Comparison of ENCODE assay signal across 22 cellular contexts in genomic region chr22:19750666-19751490, GRCh38. TPM values are rescaled to one million over a fixed set of nuclear protein-coding genes. Genes with fewer than 3 reads are reported as not detected.
DNase-seq lines count a peak whose midpoint lies in the region; ATAC-seq, FAIRE-seq and TF ChIP-seq lines count a peak whose summit lies in the region.
"Had no signal": no experiment of that assay in that cellular context is flagged by ENCODE, and none has a peak within 500 bp of the region (broad histone marks: within the 10 kb centered on the region; RNA-seq: fewer than 3 reads in every experiment).

No MANE protein-coding gene starts in this region.

- H3K4me1 ChIP-seq in Panc1 (ENCODE audit: control insufficient read depth, insufficient read depth, low read length) (peaks cover 12% of the 10 kb centered on the region), H1 (replicated peaks in 1 of 4; ENCODE audit: control insufficient read depth in 3 of 4, insufficient read depth in 4 of 4, low read length in 3 of 4) (peaks cover 0 to 9% (median 7%) of the 10 kb centered on the region in 4 experiments; a peak in 4 of 7 replicates), neuronal stem cell (ENCODE audit: control insufficient read depth in 2 of 2, insufficient read depth in 1 of 2, low read depth in 1 of 2, low read length in 2 of 2) (peaks cover 14 to 38% of the 10 kb centered on the region in 2 donors)
- H3K4me1 ChIP-seq: adrenal gland, right lobe of liver had no signal

- DNase-seq in EH (ENCODE audit: low read depth) (peak; percentile 52), Panc1 (ENCODE audit: low read depth, low spot score) (no peak), H1 (ENCODE audit: low read depth in 1 of 2, low spot score in 2 of 2) (no peak), neuronal stem cell (ENCODE audit: low spot score) (no peak), NCI-H69 (lab: John Stamatoyannopoulos, UW) (no peak)
- no peak for DNase-seq in activated naive CD4-positive, alpha-beta T cell treated with anti-CD3 and anti-CD28 coated beads, Interleukin-2, amount 50 U/mL, for 16 hours
- DNase-seq: activated CD4-positive, alpha-beta T cell treated with anti-CD3 and anti-CD28 coated beads for 36 hours; activated effector memory CD4-positive, alpha-beta T cell treated with Interleukin-2 at 50 U/mL for 16 hours; adrenal gland; AML-193; foreskin melanocyte; NCI-H1436 treated with DMSO at 0.1 percent for 48 hours; NCI-H2227 treated with DMSO at 0.1 percent for 48 hours; ovary; Peyer's patch; right lobe of liver; stimulated activated naive CD8-positive, alpha-beta T cell treated with anti-CD3 and anti-CD28 coated beads, Interleukin-15, Interleukin-2, amounts not matched to agents 100 U/mL and 50 U/mL, for 24 hours had no signal

- H3K4me3 ChIP-seq in Panc1 (ENCODE audit: low read depth in 2 of 2, low read length in 2 of 2) = no peak overlapping the region
- H3K4me3 ChIP-seq in H1 (ENCODE audit: extremely low read depth in 1 of 4, insufficient read depth in 2 of 4, low read depth in 3 of 4, low read length in 4 of 4) = no peak overlapping the region
- H3K4me3 ChIP-seq in neuronal stem cell (ENCODE audit: low read length in 2 of 2) = no peak overlapping the region
- H3K4me3 ChIP-seq: adrenal gland, ovary, Peyer's patch, right lobe of liver, upper lobe of left lung had no signal

- 0 out of 2 replicates have a peak overlapping the region, but pooled peaks have one; percentile 32 for H2BK20ac ChIP-seq in H1 (ENCODE audit: low read length)

- H3K23ac ChIP-seq in H1 (ENCODE audit: insufficient read length) (no peak overlapping the region), neuronal stem cell (ENCODE audit: low read depth, low read length, poor library complexity) (peak overlapping the region; percentile 96)

- in situ Hi-C loops in Panc1 (cut with HindIII; ENCODE audit: low pct_unique_long_range_greater_than_20kb, low sequenced_read_pairs) = no loop called here

- ATAC-seq in Panc1 = peak; percentile 70
- ATAC-seq in GM21576 (IDR thresholded peaks at IDR 0.05; ENCODE audit: unreplicated experiment) = no peak
- no peak for ATAC-seq in HG03378 (IDR thresholded peaks at IDR 0.05; ENCODE audit: unreplicated experiment)
- ATAC-seq: activated CD4-positive, alpha-beta T cell treated with anti-CD3 and anti-CD28 coated beads for 36 hours; right lobe of liver; stimulated activated naive CD8-positive, alpha-beta T cell treated with anti-CD3 and anti-CD28 coated beads, Interleukin-15, Interleukin-2, amounts not matched to agents 100 U/mL and 50 U/mL, for 24 hours had no signal

- 90% methylated on average over 11 of the region's 19 CpGs; no CpG with 5 or more reads in 1 of the 2 experiments for WGBS in H1 (ENCODE audit: extremely low coverage in 1 of 2, insufficient coverage in 1 of 2, insufficient read length in 1 of 2, insufficient replicate concordance in 2 of 2, low coverage in 1 of 2, low lambda C conversion rate in 2 of 2, missing lambda C conversion rate in 1 of 2), 2 experiments
- WGBS in neuronal stem cell (ENCODE audit: extremely low coverage in 2 of 2, insufficient read length in 2 of 2, insufficient replicate concordance in 1 of 2), 2 donors = no CpG with 5 or more reads among the region's 19 CpGs

- TF ChIP-seq EP300 in H1 (IDR thresholded peaks at IDR 0.05; ENCODE audit: borderline replicate concordance in 1 of 2, low read depth in 2 of 2, low read length in 2 of 2) = no peak

- H3K9me3 ChIP-seq in Panc1 (ENCODE audit: control insufficient read depth, insufficient read depth, low read depth, low read length) (no peaks in the 10 kb centered on the region), H1 (ENCODE audit: insufficient read depth in 2 of 2, low read depth in 1 of 2, low read length in 1 of 2) (no peaks in the 10 kb centered on the region), neuronal stem cell (replicated peaks in 1 of 2; ENCODE audit: control insufficient read depth in 2 of 2, insufficient read depth in 1 of 2, low read depth in 1 of 2, low read length in 2 of 2) (peaks cover 0 to 4% of the 10 kb centered on the region in 2 donors)
- H3K9me3 ChIP-seq: adrenal gland, ovary, Peyer's patch, right lobe of liver, upper lobe of left lung had no signal

- H3K27me3 ChIP-seq in Panc1 (ENCODE audit: control insufficient read depth, insufficient read depth, low read length) (no peaks in the 10 kb centered on the region), H1 (replicated peaks in 1 of 4; ENCODE audit: control insufficient read depth in 3 of 4, extremely low read depth in 1 of 4, insufficient read depth in 3 of 4, low read length in 3 of 4) (peaks cover 27 to 40% (median 36%) of the 10 kb centered on the region in 4 experiments), neuronal stem cell (ENCODE audit: control insufficient read depth in 3 of 3, insufficient read depth in 3 of 3, low read depth in 1 of 3, low read length in 3 of 3) (peaks cover 12 to 80% (median 33%) of the 10 kb centered on the region in 3 experiments)

- no peak overlapping the region for H2AK5ac ChIP-seq in H1 (ENCODE audit: low read depth, low read length)
- peak overlapping the region; percentile 98 for H2AK5ac ChIP-seq in neuronal stem cell (ENCODE audit: low read depth, low read length)

- intact Hi-C loops in Panc1 (cut with micrococcal nuclease; ENCODE audit: unreplicated experiment) = no loop called here

- FAIRE-seq in H1 (lab: Jason Lieb, UNC) = no peak
- FAIRE-seq: GM19239 had no signal

- no peak overlapping the region for H3K4me2 ChIP-seq in H1 (ENCODE audit: insufficient read depth in 1 of 2, low read depth in 2 of 2, low read length in 2 of 2)
- H3K4me2 ChIP-seq in neuronal stem cell (ENCODE audit: insufficient read depth, low read length, poor library complexity, severe bottlenecking) = no peak overlapping the region

- peak overlapping the region; percentile 48; the same call in 1 of the 2 replicates for H3K18ac ChIP-seq in H1 (ENCODE audit: extremely low read depth, low read length)
- H3K18ac ChIP-seq in neuronal stem cell (ENCODE audit: low read length) = peak overlapping the region; percentile 92

- H2AFZ ChIP-seq in H1 (ENCODE audit: low read length) = no peak overlapping the region
- H2AFZ ChIP-seq in neuronal stem cell (ENCODE audit: low read length) = no peak overlapping the region

- H2BK5ac ChIP-seq in H1 (ENCODE audit: low read depth, low read length) = no peak overlapping the region
- peak overlapping the region; percentile 62 for H2BK5ac ChIP-seq in neuronal stem cell (ENCODE audit: low read length)

- H4K5ac ChIP-seq in H1 (ENCODE audit: insufficient read length, low read depth, low read length) = no peak overlapping the region

- POLR2A ChIA-PET in Panc1 (lab: Charles Lee) = interaction anchor here (0.6 kb wide), 1 partner anchor 21 kb away, joined by 3 read pairs; no protein-coding TSS in a partner anchor
- POLR2A ChIA-PET in H1 (lab: Charles Lee; ENCODE audit: partially characterized antibody) = interaction anchor here (1.2 to 1.5 kb wide), 2 partner anchors 13 to 27 kb away, joined by 3 to 4 read pairs; partner anchors contain the start of gene GP1BB

- H3K23me2 ChIP-seq in H1 (ENCODE audit: low read depth, low read length) = no peaks in the 10 kb centered on the region; the same call in 1 of the 2 replicates

- H2BK120ac ChIP-seq in H1 (replicated peaks; ENCODE audit: low read depth, low read length) (no peak overlapping the region), neuronal stem cell (ENCODE audit: low read depth, low read length) (peak overlapping the region; percentile 19)

- H3K9ac ChIP-seq in H1 (replicated peaks in 1 of 4; ENCODE audit: extremely low read depth in 1 of 4, low read depth in 3 of 4, low read length in 3 of 4) (no peak overlapping the region), neuronal stem cell (ENCODE audit: low read depth, low read length, poor library complexity) (peak overlapping the region; percentile 63)

- H4K20me1 ChIP-seq in H1 (replicated peaks in 1 of 2; ENCODE audit: control insufficient read depth in 1 of 2, insufficient read depth in 2 of 2, low read length in 2 of 2) = peaks cover 4 to 8% of the 10 kb centered on the region in 2 experiments

- TF ChIP-seq CTCF in Panc1 (IDR thresholded peaks at IDR 0.05) (no peak), H1 (IDR thresholded peaks at IDR 0.05; ENCODE audit: control extremely low read depth in 1 of 3, insufficient read depth in 1 of 3, low read depth in 1 of 3, low read length in 3 of 3) (no peak)

- H3K14ac ChIP-seq in H1 (ENCODE audit: insufficient read length) (no peak overlapping the region), neuronal stem cell (ENCODE audit: low read length) (no peak overlapping the region)

- H3K36me3 ChIP-seq in Panc1 (ENCODE audit: control insufficient read depth, insufficient read depth, low read length) = no peaks in the 10 kb centered on the region
- H3K36me3 ChIP-seq in H1 (ENCODE audit: control insufficient read depth in 2 of 4, insufficient read depth in 4 of 4, low read length in 3 of 4) = no peaks in the 10 kb centered on the region; a peak in 1 of 8 replicates
- H3K36me3 ChIP-seq in neuronal stem cell (replicated peaks in 1 of 2; ENCODE audit: control insufficient read depth in 2 of 2, insufficient read depth in 2 of 2, low read length in 2 of 2) = no peaks in the 10 kb centered on the region
- H3K36me3 ChIP-seq: adrenal gland, ovary, Peyer's patch, right lobe of liver, upper lobe of left lung had no signal

- H4K8ac ChIP-seq in H1 (ENCODE audit: extremely low read depth, insufficient read depth, low read length) (no peak overlapping the region), neuronal stem cell (ENCODE audit: low read depth, low read length) (no peak overlapping the region)

- H4K91ac ChIP-seq in H1 (replicated peaks; ENCODE audit: insufficient read length, low read length) (peak overlapping the region; percentile 51), neuronal stem cell (ENCODE audit: low read depth, low read length, poor library complexity) (peak overlapping the region; percentile 68)

- no peak for TF ChIP-seq RAD21 in H1 (IDR thresholded peaks at IDR 0.05 in 1 of 2, conservative IDR thresholded peaks at IDR 0.05 in 1 of 2; ENCODE audit: low read depth in 2 of 2, low read length in 2 of 2)

- H3K79me1 ChIP-seq in H1 (ENCODE audit: low read depth, low read length) = no peaks in the 10 kb centered on the region
- H3K79me1 ChIP-seq in neuronal stem cell (ENCODE audit: low read depth, low read length) = peaks cover 4% of the 10 kb centered on the region

- H3K56ac ChIP-seq in H1 (replicated peaks; ENCODE audit: insufficient read length, low read depth, low read length) = no peak overlapping the region

- H2BK15ac ChIP-seq in H1 (ENCODE audit: low read length) = no peak overlapping the region
- H2BK15ac ChIP-seq in neuronal stem cell (ENCODE audit: low read length) = peak overlapping the region; percentile 97

- no TSS peak for BruUV-seq in Panc1 (replicated peaks; lab: Mats Ljungman, UMichigan)

- H2BK12ac ChIP-seq in H1 (ENCODE audit: low read depth, low read length) (peak overlapping the region; percentile 39; the same call in 1 of the 2 replicates), neuronal stem cell (ENCODE audit: low read length) (peak overlapping the region; percentile 77)

- H3K27ac ChIP-seq in Panc1 (ENCODE audit: low read length) = peak overlapping the region; percentile 63
- H3K27ac ChIP-seq in H1 (ENCODE audit: low read depth, low read length) = no peak overlapping the region
- H3K27ac ChIP-seq in neuronal stem cell (replicated peaks; ENCODE audit: low read length) = no peak overlapping the region
- H3K27ac ChIP-seq: adrenal gland, ovary, Peyer's patch, right lobe of liver, upper lobe of left lung had no signal

- TF ChIP-seq POLR2A in H1 (IDR thresholded peaks at IDR 0.05; ENCODE audit: control extremely low read depth in 1 of 2, low read depth in 2 of 2, low read length in 2 of 2) = no peak

- H3K4ac ChIP-seq in H1 (replicated peaks; ENCODE audit: insufficient read length, low read depth, low read length) = no peak overlapping the region
- H3K4ac ChIP-seq in neuronal stem cell (ENCODE audit: low read length) = no peak overlapping the region

- CTCF ChIA-PET in Panc1 (lab: Charles Lee) = interaction anchor here (1.2 kb wide), 1 partner anchor 21 kb away, joined by 4 read pairs; no protein-coding TSS in a partner anchor
- CTCF ChIA-PET in H1 (lab: Charles Lee; ENCODE audit: partially characterized antibody) = interaction anchor here (0.7 to 16.5 kb wide), 10 partner anchors 9 to 167 kb away, joined by 3 to 168 read pairs (median 4); partner anchors contain the start of gene GP1BB

- H3K79me2 ChIP-seq in H1 (ENCODE audit: control insufficient read depth in 1 of 2, insufficient read depth in 2 of 2, low read length in 2 of 2) = no peaks in the 10 kb centered on the region

RNA-seq across cellular contexts. Expression of gene TBX1, which starts 9.7 kb away (rescaled TPM):
- 91.7 TPM for total RNA-seq in Panc1 (2021; ENCODE audit: unreplicated experiment)
- polyA plus RNA-seq in Panc1 (2012; ENCODE audit: insufficient read length) = 102 TPM
- total RNA-seq in H1 (2021; fragmentation: NEBNext Ultra II Directional; extraction: Animal tissue kit (Norgen Biotek cat#: 25700)) = 0.28 and 0.38 TPM in 2 replicates
- not detected in 2 replicates for polyA plus RNA-seq in H1 (2011; rRNA removed)
- not detected for polyA plus RNA-seq in H1 (2011; cell fraction: cytosol; rRNA removed)
- not detected for polyA plus RNA-seq in H1 (2011; cell fraction: nucleus; rRNA removed)
- not detected in 4 replicates for polyA plus RNA-seq in H1 (2012, experiment 1 of 2)
- 0.10 TPM for polyA plus RNA-seq in H1 (2012, experiment 2 of 2)
- 0.14 TPM for polyA plus RNA-seq in H1 (2013, experiment 1 of 2)
- 0.09 TPM for polyA plus RNA-seq in H1 (2013, experiment 2 of 2)
- polyA minus RNA-seq in H1 (2011; rRNA and poly(A)+ RNA removed) = not detected in 2 replicates
- polyA minus RNA-seq in H1 (2011; cell fraction: cytosol; rRNA and poly(A)+ RNA removed) = not detected
- polyA minus RNA-seq in H1 (2011; cell fraction: nucleus; rRNA and poly(A)+ RNA removed) = not detected
- polyA plus RNA-seq in neuronal stem cell (2013, experiment 1 of 2) = 0.31 TPM
- 0.26 TPM for polyA plus RNA-seq in neuronal stem cell (2013, experiment 2 of 2)
- total RNA-seq: activated CD4-positive, alpha-beta T cell treated with anti-CD3 and anti-CD28 coated beads for 36 hours; chondrocyte had no signal

RNA-seq across cellular contexts. Expression of gene GP1BB, which starts 27.5 kb away (rescaled TPM):
- total RNA-seq in Panc1 (2021; ENCODE audit: unreplicated experiment) = 3.6 TPM
- 10.1 TPM for polyA plus RNA-seq in Panc1 (2012; ENCODE audit: insufficient read length)
- not detected in 2 replicates for total RNA-seq in H1 (2021; fragmentation: NEBNext Ultra II Directional; extraction: Animal tissue kit (Norgen Biotek cat#: 25700))
- 0.36 and 0.66 TPM in 2 replicates for polyA plus RNA-seq in H1 (2011; rRNA removed)
- 0.27 TPM for polyA plus RNA-seq in H1 (2011; cell fraction: cytosol; rRNA removed)
- 2.4 TPM for polyA plus RNA-seq in H1 (2011; cell fraction: nucleus; rRNA removed)
- 0.38 to 0.69 TPM (median 0.55 TPM) in 3 of 4 replicates, not detected in the other for polyA plus RNA-seq in H1 (2012, experiment 1 of 2)
- polyA plus RNA-seq in H1 (2012, experiment 2 of 2) = not detected
- 0.36 TPM for polyA plus RNA-seq in H1 (2013, experiment 1 of 2)
- 0.83 TPM for polyA plus RNA-seq in H1 (2013, experiment 2 of 2)
- not detected in 2 replicates for polyA minus RNA-seq in H1 (2011; rRNA and poly(A)+ RNA removed)
- polyA minus RNA-seq in H1 (2011; cell fraction: cytosol; rRNA and poly(A)+ RNA removed) = not detected
- polyA minus RNA-seq in H1 (2011; cell fraction: nucleus; rRNA and poly(A)+ RNA removed) = 0.60 TPM
- 2.5 TPM for polyA plus RNA-seq in neuronal stem cell (2013, experiment 1 of 2)
- polyA plus RNA-seq in neuronal stem cell (2013, experiment 2 of 2) = 2.6 TPM
- total RNA-seq: activated CD4-positive, alpha-beta T cell treated with anti-CD3 and anti-CD28 coated beads for 36 hours had no signal

RNA-seq across cellular contexts. Expression of gene SEPTIN5, which starts 36.6 kb away (rescaled TPM):
- total RNA-seq in Panc1 (2021; ENCODE audit: unreplicated experiment) = 17.2 TPM
- polyA plus RNA-seq in Panc1 (2012; ENCODE audit: insufficient read length) = 39.8 TPM
- 7.8 and 8.6 TPM in 2 replicates for total RNA-seq in H1 (2021; fragmentation: NEBNext Ultra II Directional; extraction: Animal tissue kit (Norgen Biotek cat#: 25700))
- 6.0 and 9.1 TPM in 2 replicates for polyA plus RNA-seq in H1 (2011; rRNA removed)
- 6.7 TPM for polyA plus RNA-seq in H1 (2011; cell fraction: cytosol; rRNA removed)
- 18.5 TPM for polyA plus RNA-seq in H1 (2011; cell fraction: nucleus; rRNA removed)
- polyA plus RNA-seq in H1 (2012, experiment 1 of 2) = 5.8 to 13.4 TPM (median 10.9 TPM) in 4 replicates
- 8.4 TPM for polyA plus RNA-seq in H1 (2012, experiment 2 of 2)
- polyA plus RNA-seq in H1 (2013, experiment 1 of 2) = 9.7 TPM
- polyA plus RNA-seq in H1 (2013, experiment 2 of 2) = 9.0 TPM
- polyA minus RNA-seq in H1 (2011; rRNA and poly(A)+ RNA removed) = 7.3 and 8.0 TPM in 2 replicates
- 2.3 TPM for polyA minus RNA-seq in H1 (2011; cell fraction: cytosol; rRNA and poly(A)+ RNA removed)
- polyA minus RNA-seq in H1 (2011; cell fraction: nucleus; rRNA and poly(A)+ RNA removed) = 8.8 TPM
- polyA plus RNA-seq in neuronal stem cell (2013, experiment 1 of 2) = 23.1 TPM
- polyA plus RNA-seq in neuronal stem cell (2013, experiment 2 of 2) = 21.3 TPM

Comparison
In these comparisons a context has a peak if more than half of its experiments do, and no peak if none do; other contexts are left out.
1. RNA of gene TBX1, which starts 9.7 kb away (total RNA-seq): 91.7 TPM in Panc1 (single experiment); 0.28 to 0.38 TPM in H1; every median in the first group is over 10 times any median in the second.